8 cellular contexts compared by ENCODE assay signal in the genomic region with DNA sequence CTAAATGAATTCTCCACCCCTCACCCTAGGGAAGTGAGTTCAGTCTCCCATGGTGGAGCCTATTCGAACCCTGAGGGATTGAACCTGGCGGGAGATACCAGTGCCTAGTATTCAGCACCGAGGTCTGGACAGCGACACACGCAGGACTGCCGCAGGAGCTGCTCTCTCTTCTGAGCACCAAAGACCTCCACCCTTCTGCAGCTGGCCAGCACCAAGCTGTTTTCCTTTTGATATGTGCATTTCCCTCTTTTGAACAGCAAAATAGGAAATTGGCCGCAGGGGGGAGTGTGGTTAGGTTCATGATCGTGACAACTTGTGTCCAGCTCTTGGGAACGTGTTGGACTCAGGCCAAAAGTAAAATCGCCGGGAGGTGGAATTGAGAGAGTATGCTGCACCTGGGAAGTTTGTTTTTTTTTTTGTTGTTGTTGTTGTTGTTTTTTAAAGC. TPM values are rescaled to one million over a fixed set of nuclear protein-coding genes. Genes with fewer than 3 reads are reported as not detected.
DNase-seq lines count a peak whose midpoint lies in the region; ATAC-seq and TF ChIP-seq lines count a peak whose summit lies in the region.

No MANE protein-coding gene starts in this region.

- no peak overlapping the region for H3K4me3 ChIP-seq in fibroblast of mammary gland (ENCODE audit: control insufficient read depth, low read depth, low read length)

- peaks cover 60% of the 10 kb centered on the region for H3K27me3 Mint-ChIP-seq in activated CD8-positive, alpha-beta T cell treated with anti-CD3 and anti-CD28 coated beads, Interleukin-2, amount 10 ng/mL, durations not matched to agents 7 days and 5 days (ENCODE audit: low read depth)
- H3K27me3 Mint-ChIP-seq in nephron progenitor cell (ENCODE audit: low read depth, poor library complexity), result peaks cover 40% of the 10 kb centered on the region

- CTCF ChIA-PET in activated CD8-positive, alpha-beta T cell treated with anti-CD3 and anti-CD28 coated beads, Interleukin-2, amount 10 ng/mL, durations not matched to agents 7 days and 5 days (lab: Charles Lee), result no interaction called here

- no peaks in the 10 kb centered on the region for H3K4me1 Mint-ChIP-seq in activated CD8-positive, alpha-beta T cell treated with anti-CD3 and anti-CD28 coated beads, Interleukin-2, amount 10 ng/mL, durations not matched to agents 7 days and 5 days (ENCODE audit: low read depth)
- peaks cover 38% of the 10 kb centered on the region for H3K4me1 Mint-ChIP-seq in nephron progenitor cell

- H3K9me3 Mint-ChIP-seq in activated CD8-positive, alpha-beta T cell treated with anti-CD3 and anti-CD28 coated beads, Interleukin-2, amount 10 ng/mL, durations not matched to agents 7 days and 5 days (ENCODE audit: insufficient read depth), result no peaks in the 10 kb centered on the region
- no peaks in the 10 kb centered on the region for H3K9me3 Mint-ChIP-seq in nephron progenitor cell

- DNase-seq in NCI-H1436 (lab: John Stamatoyannopoulos, UW) (peak; percentile 30), NCI-H1436 treated with DMSO at 0.1 percent for 48 hours (lab: John Stamatoyannopoulos, UW) (no peak), NCI-H2227 (lab: John Stamatoyannopoulos, UW; ENCODE audit: unreplicated experiment) (peak; percentile 70), fibroblast of mammary gland (ENCODE audit: low read depth) (peak; percentile 75), nephron progenitor cell (peak; percentile 92)
- DNase-seq in activated CD8-positive, alpha-beta T cell treated with anti-CD3 and anti-CD28 coated beads, Interleukin-2, amount 10 ng/mL, durations not matched to agents 7 days and 5 days, result peak; percentile 67
- DNase-seq in effector CD4-positive, alpha-beta T cell, result no peak

- ATAC-seq in HG02970 (IDR thresholded peaks at IDR 0.05; ENCODE audit: low FRiP score, unreplicated experiment), result peak; percentile 64
- ATAC-seq in activated CD8-positive, alpha-beta T cell treated with anti-CD3 and anti-CD28 coated beads, Interleukin-2, amount 10 ng/mL, durations not matched to agents 7 days and 5 days, result no peak

- H3K4me3 Mint-ChIP-seq in activated CD8-positive, alpha-beta T cell treated with anti-CD3 and anti-CD28 coated beads, Interleukin-2, amount 10 ng/mL, durations not matched to agents 7 days and 5 days, result no peak overlapping the region
- H3K4me3 Mint-ChIP-seq in nephron progenitor cell, result peak overlapping the region; percentile 14

- peaks cover 9% of the 10 kb centered on the region for H3K36me3 Mint-ChIP-seq in activated CD8-positive, alpha-beta T cell treated with anti-CD3 and anti-CD28 coated beads, Interleukin-2, amount 10 ng/mL, durations not matched to agents 7 days and 5 days (ENCODE audit: low read depth)
- H3K36me3 Mint-ChIP-seq in nephron progenitor cell (ENCODE audit: low read depth), result no peaks in the 10 kb centered on the region

- TF ChIP-seq CTCF in fibroblast of mammary gland (conservative IDR thresholded peaks at IDR 0.05; ENCODE audit: control insufficient read depth, insufficient read depth, low read depth, low read length) (no peak), nephron progenitor cell (IDR thresholded peaks at IDR 0.05) (no peak)

- H3K27ac Mint-ChIP-seq in activated CD8-positive, alpha-beta T cell treated with anti-CD3 and anti-CD28 coated beads, Interleukin-2, amount 10 ng/mL, durations not matched to agents 7 days and 5 days, result no peak overlapping the region
- no peak overlapping the region for H3K27ac Mint-ChIP-seq in nephron progenitor cell

- POLR2A ChIA-PET in activated CD8-positive, alpha-beta T cell treated with anti-CD3 and anti-CD28 coated beads, Interleukin-2, amount 10 ng/mL, durations not matched to agents 7 days and 5 days (lab: Charles Lee), result no interaction called here

RNA-seq across cellular contexts. Expression of a gene that starts 1.2 kb away (rescaled TPM):
- total RNA-seq in activated CD8-positive, alpha-beta T cell treated with anti-CD3 and anti-CD28 coated beads, Interleukin-2, amount 10 ng/mL, durations not matched to agents 7 days and 5 days, result not detected

Comparison
In these comparisons a context has a peak if more than half of its experiments do, and no peak if none do; other contexts are left out.
1. DNase-seq: peak in NCI-H1436 (single experiment), NCI-H2227 (single experiment), activated CD8-positive, alpha-beta T cell treated with anti-CD3 and anti-CD28 coated beads, Interleukin-2, amount 10 ng/mL, durations not matched to agents 7 days and 5 days (single experiment), fibroblast of mammary gland (single experiment) and nephron progenitor cell (single experiment); none in NCI-H1436 treated with DMSO at 0.1 percent for 48 hours (single experiment) and effector CD4-positive, alpha-beta T cell (single experiment).